ENCODE assay signal across 18 cellular contexts in the genomic region with DNA sequence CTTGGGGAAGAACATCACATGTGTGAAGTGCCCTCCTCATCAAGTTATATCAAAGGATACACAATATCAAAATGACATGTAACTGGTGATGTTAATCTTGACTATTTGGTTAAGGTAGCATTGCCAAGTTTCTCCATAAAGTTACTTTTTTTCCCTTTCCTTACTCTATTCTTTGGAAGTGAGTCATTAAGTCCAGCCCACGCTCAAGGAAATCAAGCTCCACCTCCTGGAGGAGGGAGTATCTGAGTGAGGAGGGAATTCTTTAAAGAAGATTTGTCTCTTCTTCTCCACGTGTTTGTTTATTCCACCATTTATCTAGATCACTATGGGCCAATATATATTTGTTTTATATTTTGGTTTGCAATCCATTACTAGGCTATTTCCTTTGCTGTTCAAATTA. TPM values are rescaled to one million over a fixed set of nuclear protein-coding genes. Genes with fewer than 3 reads are reported as not detected.
DNase-seq lines count a peak whose midpoint lies in the region; ATAC-seq and TF ChIP-seq lines count a peak whose summit lies in the region.
"Had no signal": no experiment of that assay in that cellular context is flagged by ENCODE, and none has a peak within 500 bp of the region (broad histone marks: within the 10 kb centered on the region; RNA-seq: fewer than 3 reads in every experiment).

No MANE protein-coding gene starts in this region.

- H3K27ac ChIP-seq in AG04450 (ENCODE audit: low read depth, low read length) = no peak overlapping the region
- H3K27ac ChIP-seq in foreskin keratinocyte = no peak overlapping the region
- H3K27ac ChIP-seq: psoas muscle, SK-N-MC, upper lobe of left lung had no signal

- H3K9me3 ChIP-seq in AG04450 (ENCODE audit: control insufficient read depth, insufficient read depth, low read length) = no peaks in the 10 kb centered on the region
- H3K9me3 ChIP-seq: psoas muscle, upper lobe of left lung had no signal

- DNase-seq in AG04450 (ENCODE audit: low read depth, low spot score) (peak; percentile 3), HFF-Myc (ENCODE audit: extremely low read depth, low read depth) (peak; percentile 16), astrocyte of the spinal cord (ENCODE audit: low read depth, low spot score) (peak; percentile 65), foreskin keratinocyte (peak in 1 of 2 donors; percentile 7), anterior cingulate cortex (lab: John Stamatoyannopoulos, UW) (no peak), SW480 (ENCODE audit: low spot score) (no peak)
- DNase-seq: activated CD4-positive, alpha-beta T cell treated with anti-CD3 and anti-CD28 coated beads, Interleukin-2, amount 50 U/mL, for 1 hour; Calu3; central memory CD4-positive, alpha-beta T cell; effector memory CD8-positive, alpha-beta T cell; immature natural killer cell; NCI-H748 treated with DMSO at 0.1 percent for 48 hours; psoas muscle; stimulated activated naive B cell treated with anti-CD40 and anti-IgM and Interleukin-4, amounts not matched to agents 10 μg/mL and 1 μg/mL and 100 μg/mL, for 72 hours; upper lobe of left lung had no signal

- H3K27me3 ChIP-seq in AG04450 (ENCODE audit: control insufficient read depth, insufficient read depth, low read length) (no peaks in the 10 kb centered on the region), foreskin keratinocyte (no peaks in the 10 kb centered on the region)
- H3K27me3 ChIP-seq: upper lobe of left lung had no signal

- H3K4me3 ChIP-seq in AG04450 (ENCODE audit: low read depth, low read length) (no peak overlapping the region), HFF-Myc (replicated peaks; ENCODE audit: low read depth, low read length) (no peak overlapping the region), astrocyte of the spinal cord (ENCODE audit: low read depth, low read length) (no peak overlapping the region)
- H3K4me3 ChIP-seq: psoas muscle, SK-N-MC, upper lobe of left lung had no signal

- H3K4me1 ChIP-seq in foreskin keratinocyte = no peaks in the 10 kb centered on the region
- H3K4me1 ChIP-seq: psoas muscle, upper lobe of left lung had no signal

- TF ChIP-seq CTCF in AG04450 (IDR thresholded peaks at IDR 0.05; ENCODE audit: low read depth, low read length) (no peak), HFF-Myc (IDR thresholded peaks at IDR 0.05; ENCODE audit: low read depth, low read length, missing control alignments) (no peak), astrocyte of the spinal cord (IDR thresholded peaks at IDR 0.05; ENCODE audit: low read depth, low read length) (no peak), foreskin keratinocyte (conservative IDR thresholded peaks at IDR 0.05) (peak; percentile 8)

- ATAC-seq in foreskin keratinocyte = peak; percentile 61
- ATAC-seq in HG02938 (IDR thresholded peaks at IDR 0.05; ENCODE audit: unreplicated experiment) = no peak
- no peak for ATAC-seq in HG03432 (IDR thresholded peaks at IDR 0.05; ENCODE audit: unreplicated experiment)
- ATAC-seq: effector memory CD8-positive, alpha-beta T cell; psoas muscle; stimulated activated naive B cell treated with anti-CD40 and anti-IgM and Interleukin-4, amounts not matched to agents 10 μg/mL and 1 μg/mL and 100 μg/mL, for 72 hours had no signal

- CTCF ChIA-PET in AG04450 (lab: Charles Lee) = no interaction called here

- in situ Hi-C loops in astrocyte of the spinal cord (cut with HindIII; ENCODE audit: low sequenced_read_pairs) = no loop called here

- POLR2A ChIA-PET in AG04450 (lab: Yijun Ruan, JAX) = no interaction called here

RNA-seq across cellular contexts. Expression of a gene that starts 33.6 kb away (rescaled TPM):
- polyA plus RNA-seq in AG04450 (2011; rRNA removed) (61.5 and 82.1 TPM in 2 replicates), foreskin keratinocyte (5.2 and 5.4 TPM in 2 replicates)
- polyA minus RNA-seq in AG04450 (2011; rRNA and poly(A)+ RNA removed) = 100 and 118 TPM in 2 replicates
- 29.4 and 34.9 TPM in 2 replicates for total RNA-seq in foreskin keratinocyte

Comparison
In these comparisons a context has a peak if more than half of its experiments do, and no peak if none do; other contexts are left out.
1. DNase-seq: peak in AG04450 (single experiment), HFF-Myc (single experiment) and astrocyte of the spinal cord (single experiment); none in anterior cingulate cortex (0 of 58) and SW480 (single experiment).